In the genomic region with DNA sequence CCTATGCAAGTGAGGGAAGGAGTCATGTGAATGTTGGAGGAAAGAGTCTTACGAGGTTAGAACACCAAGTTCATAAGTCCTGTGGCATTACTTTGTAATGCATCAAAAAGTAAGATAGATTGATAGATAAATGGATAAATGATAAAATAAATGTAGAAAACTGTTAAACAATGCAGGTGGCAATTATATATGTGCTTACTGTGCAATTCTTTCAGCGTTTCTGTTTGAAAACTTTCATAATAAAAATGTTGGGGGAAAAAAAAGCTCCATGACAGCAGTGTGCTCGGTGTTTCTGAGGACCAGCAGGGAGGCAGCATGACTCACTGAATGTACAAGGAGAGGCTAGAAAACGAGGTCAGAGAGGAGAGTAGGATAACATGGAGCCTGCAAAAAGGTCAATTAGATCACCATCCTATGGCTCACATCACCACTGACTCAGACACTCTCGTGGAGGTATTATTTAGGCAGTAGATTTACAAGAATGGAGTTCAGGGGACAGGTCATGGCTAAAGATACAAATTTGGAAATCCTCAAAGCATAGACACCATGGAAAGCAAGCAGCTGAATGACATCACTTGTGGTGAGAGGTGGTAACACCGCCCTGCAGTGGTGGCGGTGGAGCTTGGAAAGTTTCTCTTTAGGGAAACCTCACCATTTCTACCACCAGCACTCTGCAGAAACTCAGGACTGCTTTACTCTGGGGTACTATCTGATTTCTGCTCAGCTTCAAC, we compare ENCODE assay signal across 8 cellular contexts.
DNase-seq lines count a peak whose midpoint lies in the region; ATAC-seq lines count a peak whose summit lies in the region.

No MANE protein-coding gene starts in this region.

- ATAC-seq in GM18498 (IDR thresholded peaks at IDR 0.05; ENCODE audit: unreplicated experiment) = no peak

- DNase-seq in EH (ENCODE audit: low read depth) (peak; percentile 59), KBM-7 (peak; percentile 35), kidney glomerular epithelial cell (lab: John Stamatoyannopoulos, UW) (peak; percentile 64), NCI-H187 treated with DMSO at 0.1 percent for 48 hours (lab: John Stamatoyannopoulos, UW) (no peak), HT-29 (ENCODE audit: low spot score) (no peak), GM19238 (ENCODE audit: insufficient read length, low spot score) (no peak)
- peak; percentile 31 to 32 for DNase-seq in activated T-cell treated with anti-CD3 and anti-CD28 coated beads, Interleukin-2, amount 50 U/mL, for 48 hours

- in situ Hi-C loops in KBM-7 (cut with MboI; ENCODE audit: low pct_unique_long_range_greater_than_20kb, low sequenced_read_pairs) = no loop called here

Comparison
In these comparisons a context has a peak if more than half of its experiments do, and no peak if none do; other contexts are left out.
1. DNase-seq: peak in EH (single experiment), KBM-7 (single experiment), activated T-cell treated with anti-CD3 and anti-CD28 coated beads, Interleukin-2, amount 50 U/mL, for 48 hours (2 of 2) and kidney glomerular epithelial cell (single experiment); none in NCI-H187 treated with DMSO at 0.1 percent for 48 hours (single experiment), HT-29 (single experiment) and GM19238 (single experiment).